29 cellular contexts compared by ENCODE assay signal in the genomic region with DNA sequence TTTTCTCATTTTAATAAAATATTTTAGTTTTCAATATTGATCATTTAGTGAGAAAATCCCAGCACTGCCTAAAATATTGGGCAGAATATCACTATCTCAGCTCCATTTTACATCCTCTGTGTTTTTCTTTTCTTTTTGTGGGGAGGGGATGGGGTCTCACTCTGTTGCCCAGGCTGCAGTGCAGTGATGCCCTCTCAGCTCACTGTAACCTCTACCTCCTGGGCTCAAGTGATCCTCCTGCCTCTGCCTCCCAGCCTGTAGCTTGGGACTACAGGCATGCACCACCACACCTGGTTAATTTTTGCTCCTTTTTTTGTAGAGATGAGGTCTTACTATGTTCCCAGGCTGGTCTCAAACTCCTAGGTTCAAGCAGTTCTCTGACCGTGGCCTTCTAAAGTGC.
"Had no signal": no experiment of that assay in that cellular context is flagged by ENCODE, and none has a peak within 500 bp of the region (broad histone marks: within the 10 kb centered on the region; RNA-seq: fewer than 3 reads in every experiment).

No MANE protein-coding gene starts in this region.

- H3K27ac ChIP-seq: left ventricle myocardium inferior, ovary, skin epidermis, suprapubic skin, thoracic aorta, tibial artery, upper lobe of right lung had no signal

- H3K4me3 ChIP-seq: left ventricle myocardium inferior, lung, ovary, prostate gland, skin epidermis, suprapubic skin, thoracic aorta, tibial artery, upper lobe of right lung had no signal

- H3K4me1 ChIP-seq: prostate gland, suprapubic skin, upper lobe of right lung had no signal

- H3K27ac Mint-ChIP-seq: mesothelial cell of epicardium; natural killer cell; stimulated activated naive CD8-positive, alpha-beta T cell treated with anti-CD3 and anti-CD28 coated beads, Interleukin-15, Interleukin-2, amounts not matched to agents 100 ng/mL and 50 ng/mL, for 24 hours had no signal

- H3K36me3 Mint-ChIP-seq: immature natural killer cell, mesothelial cell of epicardium, naive B cell, natural killer cell had no signal

- FAIRE-seq: islet of Langerhans, kidney, urothelium cell line had no signal

- H3K27me3 Mint-ChIP-seq: naive B cell; stimulated activated naive CD8-positive, alpha-beta T cell treated with anti-CD3 and anti-CD28 coated beads, Interleukin-15, Interleukin-2, amounts not matched to agents 100 ng/mL and 50 ng/mL, for 24 hours had no signal

- H3K4me3 Mint-ChIP-seq: immature natural killer cell; mesothelial cell of epicardium; naive B cell; natural killer cell; stimulated activated naive CD8-positive, alpha-beta T cell treated with anti-CD3 and anti-CD28 coated beads, Interleukin-15, Interleukin-2, amounts not matched to agents 100 ng/mL and 50 ng/mL, for 24 hours had no signal

- DNase-seq: hypothalamus; immature natural killer cell; left colon; left ventricle myocardium inferior; mesendoderm; naive B cell; natural killer cell; ovary; retina; right cardiac atrium; stimulated activated CD4-positive, alpha-beta T cell treated with anti-CD3 and anti-CD28 coated beads, Interleukin-12 subunit alpha, Interleukin-12 subunit beta, amount 100 ng/mL, for 4 hours; stimulated activated CD4-positive, alpha-beta T cell treated with anti-CD3 and anti-CD28 coated beads, Interleukin-15, amount 100 ng/mL, for 24 hours; stimulated activated CD4-positive, alpha-beta T cell treated with anti-CD3 and anti-CD28 coated beads, Interleukin-2, amount 100 ng/mL, for 24 hours; stimulated activated CD4-positive, alpha-beta T cell treated with anti-CD3 and anti-CD28 coated beads, Interleukin-4, amount 100 ng/mL, for 1 hour; stimulated activated naive CD4-positive, alpha-beta T cell; tibial artery; trophoblast cell; upper lobe of right lung had no signal

- H3K36me3 ChIP-seq: left ventricle myocardium inferior, ovary, prostate gland, suprapubic skin, thoracic aorta, tibial artery, upper lobe of right lung had no signal

- H3K9me3 ChIP-seq: left ventricle myocardium inferior, ovary, prostate gland, suprapubic skin, thoracic aorta, tibial artery, upper lobe of right lung had no signal

- ATAC-seq: left colon, natural killer cell, right cardiac atrium, sciatic nerve, upper lobe of right lung had no signal

- H3K27me3 ChIP-seq: ovary, suprapubic skin, upper lobe of right lung had no signal

- H3K9me3 Mint-ChIP-seq: immature natural killer cell; mesothelial cell of epicardium; naive B cell; natural killer cell; stimulated activated naive CD8-positive, alpha-beta T cell treated with anti-CD3 and anti-CD28 coated beads, Interleukin-15, Interleukin-2, amounts not matched to agents 100 ng/mL and 50 ng/mL, for 24 hours had no signal
